In genomic region chr11:66288138-66288865, GRCh38 we compare ENCODE assay signal across 8 cellular contexts. TPM values are rescaled to one million over a fixed set of nuclear protein-coding genes. Genes with fewer than 3 reads are reported as not detected.
DNase-seq lines count a peak whose midpoint lies in the region; ATAC-seq and TF ChIP-seq lines count a peak whose summit lies in the region.

No MANE protein-coding gene starts in this region.

- peak overlapping the region; percentile 29 for H3K27ac ChIP-seq in OCI-LY7 (ENCODE audit: low read depth, low read length, poor library complexity, severe bottlenecking)

- no peaks in the 10 kb centered on the region for H3K27me3 ChIP-seq in endocrine pancreas (ENCODE audit: control insufficient read depth, insufficient read depth, low read length)

- peaks cover 43% of the 10 kb centered on the region for H3K4me1 Mint-ChIP-seq in nephron progenitor cell

- H3K4me1 ChIP-seq in OCI-LY7 (ENCODE audit: insufficient read depth, low read length, poor library complexity, severe bottlenecking) = peaks cover 34% of the 10 kb centered on the region
- no peaks in the 10 kb centered on the region for H3K4me1 ChIP-seq in endocrine pancreas (ENCODE audit: control insufficient read depth, insufficient read depth, low read length)

- peak overlapping the region; percentile 98 for H3K27ac Mint-ChIP-seq in nephron progenitor cell

- H3K79me2 ChIP-seq in OCI-LY7 (ENCODE audit: insufficient read depth, low read depth, low read length) = peaks cover 9% of the 10 kb centered on the region; the same call in 1 of the 2 replicates

- BruUV-seq in OCI-LY7 (replicated peaks; lab: Mats Ljungman, UMichigan) = no TSS peak

- POLR2A ChIA-PET in OCI-LY7 (lab: Charles Lee) = interaction anchor here (1.1 to 2.0 kb wide), 5 partner anchors 9 to 237 kb away, joined by 3 to 13 read pairs (median 5); no protein-coding TSS in a partner anchor

- no peaks in the 10 kb centered on the region for H3K9me3 ChIP-seq in OCI-LY7 (ENCODE audit: low read length)
- H3K9me3 ChIP-seq in endocrine pancreas (ENCODE audit: control insufficient read depth, low read length) = no peaks in the 10 kb centered on the region

- no peaks in the 10 kb centered on the region for H3K9me3 Mint-ChIP-seq in nephron progenitor cell

- H3K36me3 Mint-ChIP-seq in nephron progenitor cell (ENCODE audit: low read depth) = no peaks in the 10 kb centered on the region

- H2AFZ ChIP-seq in OCI-LY7 (ENCODE audit: low read length) = peak overlapping the region; percentile 36

- peaks cover 40% of the 10 kb centered on the region for H3K27me3 Mint-ChIP-seq in nephron progenitor cell (ENCODE audit: low read depth, poor library complexity)

- H3K9me2 ChIP-seq in OCI-LY7 (ENCODE audit: insufficient read depth, low read length) = no peaks in the 10 kb centered on the region

- no peaks in the 10 kb centered on the region for H4K20me1 ChIP-seq in OCI-LY7 (ENCODE audit: insufficient read depth, low read length)

- H3K4me2 ChIP-seq in OCI-LY7 (ENCODE audit: low read length) = peak overlapping the region; percentile 85

- intact Hi-C loops in OCI-LY7 (cut with micrococcal nuclease; ENCODE audit: unreplicated experiment) (loop anchor here (2.0 kb wide), 1 partner anchor 40 kb away; no protein-coding TSS in a partner anchor), posterior vena cava (cut with DNase I) (loop anchor here in 1 of 2 donors (10.0 kb wide), 1 partner anchor 64 kb away; no protein-coding TSS in a partner anchor)

- no peak for ATAC-seq in HG03095 (IDR thresholded peaks at IDR 0.05; ENCODE audit: unreplicated experiment)

- H3K9ac ChIP-seq in endocrine pancreas (ENCODE audit: control insufficient read depth, insufficient read depth, low read length) = peak overlapping the region; percentile 90

- TF ChIP-seq CTCF in OCI-LY7 (conservative IDR thresholded peaks at IDR 0.05; ENCODE audit: low read length) (no peak), nephron progenitor cell (IDR thresholded peaks at IDR 0.05) (no peak)

- H3K4me3 Mint-ChIP-seq in nephron progenitor cell = peak overlapping the region; percentile 94

- DNase-seq in NCI-H1092 treated with DMSO at 0.1 percent for 48 hours (lab: John Stamatoyannopoulos, UW) (peak; percentile 34), NCI-H1092 (lab: John Stamatoyannopoulos, UW) (no peak), OCI-LY7 (ENCODE audit: low spot score) (peak; percentile 21), nephron progenitor cell (no peak), posterior vena cava (ENCODE audit: low spot score) (no peak)
- no peak for DNase-seq in NK-92 treated with Interleukin-12 subunit alpha and Interleukin-12 subunit beta, amount 100 ng/mL, for 24 hours (lab: John Stamatoyannopoulos, UW)

- H3K36me3 ChIP-seq in OCI-LY7 (ENCODE audit: insufficient read depth, low read length) (peaks cover 13% of the 10 kb centered on the region; the same call in 1 of the 2 replicates), endocrine pancreas (ENCODE audit: control insufficient read depth, insufficient read depth, low read length) (no peaks in the 10 kb centered on the region)

- CTCF ChIA-PET in OCI-LY7 (lab: Charles Lee; ENCODE audit: unreplicated experiment) = interaction anchor here (0.6 to 1.1 kb wide), 3 partner anchors 24 to 1294 kb away, joined by 3 to 4 read pairs (median 4); no protein-coding TSS in a partner anchor

- H3K4me3 ChIP-seq in OCI-LY7 (ENCODE audit: low read depth, low read length, poor library complexity, severe bottlenecking) = peak overlapping the region; percentile 88
- peak overlapping the region; percentile 67 for H3K4me3 ChIP-seq in endocrine pancreas (ENCODE audit: control insufficient read depth, insufficient read depth, low read length)

RNA-seq across cellular contexts. Expression of gene YIF1A, which starts 0.6 kb away (rescaled TPM):
- total RNA-seq in OCI-LY7 (2014; rRNA removed; shearing (Covaris generic)) = 63.9 and 73.4 TPM in 2 replicates
- total RNA-seq in OCI-LY7 (2022) (44.9 and 57.2 TPM in 2 replicates), posterior vena cava (10 to 100 TPM; 63.9 to 73.6 TPM)

RNA-seq across cellular contexts. Expression of gene TMEM151A, which starts 3.4 kb away (rescaled TPM):
- total RNA-seq in OCI-LY7 (2014; rRNA removed; shearing (Covaris generic)) = not detected in 2 replicates
- total RNA-seq in OCI-LY7 (2022) (not detected in 2 replicates), posterior vena cava (not detected)

RNA-seq across cellular contexts. Expression of gene CNIH2, which starts 10.3 kb away (rescaled TPM):
- 0.23 and 0.60 TPM in 2 replicates for total RNA-seq in OCI-LY7 (2014; rRNA removed; shearing (Covaris generic))
- total RNA-seq in OCI-LY7 (2022) = 2.7 and 3.5 TPM in 2 replicates
- not detected for total RNA-seq in posterior vena cava

RNA-seq across cellular contexts. Expression of gene RAB1B, which starts 19.9 kb away (rescaled TPM):
- 69.2 and 77.7 TPM in 2 replicates for total RNA-seq in OCI-LY7 (2014; rRNA removed; shearing (Covaris generic))
- total RNA-seq in OCI-LY7 (2022) (81.8 and 88.1 TPM in 2 replicates), posterior vena cava (100 to 1,000 TPM; 102 to 112 TPM)

RNA-seq across cellular contexts. Expression of gene CD248, which starts 28.5 kb away (rescaled TPM):
- 0.08 TPM in 1 of 2 replicates, not detected in the other for total RNA-seq in OCI-LY7 (2014; rRNA removed; shearing (Covaris generic))
- 0.18 and 0.46 TPM in 2 replicates for total RNA-seq in OCI-LY7 (2022)
- 100 to 1,000 TPM in 1 of 2 donors, 10 to 100 TPM in 1; 67.5 to 248 TPM for total RNA-seq in posterior vena cava

Comparison
In these comparisons a context has a peak if more than half of its experiments do, and no peak if none do; other contexts are left out.
1. DNase-seq: peak in NCI-H1092 treated with DMSO at 0.1 percent for 48 hours (single experiment) and OCI-LY7 (single experiment); none in NCI-H1092 (single experiment), nephron progenitor cell (single experiment), posterior vena cava (single experiment) and NK-92 treated with Interleukin-12 subunit alpha and Interleukin-12 subunit beta, amount 100 ng/mL, for 24 hours (single experiment).